In the genomic region with DNA sequence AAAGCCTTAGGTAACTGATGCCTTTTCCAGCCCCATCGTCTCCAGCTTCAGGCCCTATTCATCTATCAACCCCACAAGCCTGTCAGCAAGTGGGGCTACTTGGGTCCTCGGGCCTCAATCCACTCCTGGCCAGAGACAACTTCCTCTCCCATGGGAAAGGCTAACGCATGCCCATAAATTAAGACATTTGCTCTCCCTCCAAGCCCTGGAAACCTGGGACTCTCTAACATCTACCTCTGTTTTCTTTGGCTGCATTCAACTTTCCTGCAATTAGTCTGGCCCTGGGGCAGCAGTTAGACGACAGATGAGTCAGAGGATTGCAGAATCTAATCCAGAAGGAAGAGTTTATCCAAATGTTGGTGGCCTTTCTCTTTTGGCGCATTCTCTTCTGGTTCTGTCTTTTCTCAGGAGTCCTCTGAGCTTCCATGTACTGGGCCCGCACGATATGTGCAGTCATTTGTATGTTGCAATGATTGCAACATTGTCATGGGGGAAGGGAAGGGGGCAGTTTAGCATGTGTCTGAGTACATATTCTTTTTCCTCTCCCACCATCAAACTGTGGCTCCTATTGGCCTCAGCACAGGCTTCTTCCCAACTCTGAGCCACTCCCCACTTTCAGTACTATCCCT, we compare ENCODE assay signal across 1 cellular context.
TF ChIP-seq lines count a peak whose summit lies in the region.

No MANE protein-coding gene starts in this region.

TF ChIP-seq in HEK293, 187 proteins besides CTCF, POLR2A, EP300 and RAD21 (continued from another document and continues in another):
- TF ChIP-seq, protein P1, sequence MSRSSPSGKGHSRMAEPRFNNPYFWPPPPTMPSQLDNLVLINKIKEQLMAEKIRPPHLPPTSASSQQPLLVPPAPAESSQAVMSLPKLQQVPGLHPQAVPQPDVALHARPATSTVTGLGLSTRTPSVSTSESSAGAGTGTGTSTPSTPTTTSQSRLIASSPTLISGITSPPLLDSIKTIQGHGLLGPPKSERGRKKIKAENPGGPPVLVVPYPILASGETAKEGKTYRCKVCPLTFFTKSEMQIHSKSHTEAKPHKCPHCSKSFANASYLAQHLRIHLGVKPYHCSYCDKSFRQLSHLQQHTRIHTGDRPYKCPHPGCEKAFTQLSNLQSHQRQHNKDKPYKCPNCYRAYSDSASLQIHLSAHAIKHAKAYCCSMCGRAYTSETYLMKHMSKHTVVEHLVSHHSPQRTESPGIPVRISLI (tag by site-specific recombination; IDR thresholded peaks at IDR 0.05): no peak
- TF ChIP-seq ZNF544 (tag by site-specific recombination; IDR thresholded peaks at IDR 0.05) (no peak), FEZF1 (tag by site-specific recombination; IDR thresholded peaks at IDR 0.05) (peak; percentile 96), ZNF366 (tag by site-specific recombination; conservative IDR thresholded peaks at IDR 0.05) (0 out of 2 replicates have a peak, but pooled peaks have one; percentile 43), SALL2 (tag by site-specific recombination; IDR thresholded peaks at IDR 0.05; ENCODE audit: borderline replicate concordance) (no peak), ZNF707 (tag by site-specific recombination; IDR thresholded peaks at IDR 0.05) (no peak), ZNF48 (tag by site-specific recombination; IDR thresholded peaks at IDR 0.05) (no peak), ZNF621 (tag by site-specific recombination; IDR thresholded peaks at IDR 0.05) (no peak), ZNF133 (tag by site-specific recombination; IDR thresholded peaks at IDR 0.05) (no peak; the same call in 1 of the 2 replicates), TRIM28 (IDR thresholded peaks at IDR 0.05; ENCODE audit: borderline replicate concordance, low read length) (no peak), ZNF350 (tag by site-specific recombination; IDR thresholded peaks at IDR 0.05) (no peak), ZNF175 (tag by site-specific recombination; IDR thresholded peaks at IDR 0.05) (no peak), GFI1B (tag by site-specific recombination; IDR thresholded peaks at IDR 0.05) (no peak), ZNF558 (tag by site-specific recombination; IDR thresholded peaks at IDR 0.05) (peak; percentile 59; the same call in 1 of the 2 replicates)
- TF ChIP-seq, protein P2, sequence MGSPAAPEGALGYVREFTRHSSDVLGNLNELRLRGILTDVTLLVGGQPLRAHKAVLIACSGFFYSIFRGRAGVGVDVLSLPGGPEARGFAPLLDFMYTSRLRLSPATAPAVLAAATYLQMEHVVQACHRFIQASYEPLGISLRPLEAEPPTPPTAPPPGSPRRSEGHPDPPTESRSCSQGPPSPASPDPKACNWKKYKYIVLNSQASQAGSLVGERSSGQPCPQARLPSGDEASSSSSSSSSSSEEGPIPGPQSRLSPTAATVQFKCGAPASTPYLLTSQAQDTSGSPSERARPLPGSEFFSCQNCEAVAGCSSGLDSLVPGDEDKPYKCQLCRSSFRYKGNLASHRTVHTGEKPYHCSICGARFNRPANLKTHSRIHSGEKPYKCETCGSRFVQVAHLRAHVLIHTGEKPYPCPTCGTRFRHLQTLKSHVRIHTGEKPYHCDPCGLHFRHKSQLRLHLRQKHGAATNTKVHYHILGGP (tag by site-specific recombination; IDR thresholded peaks at IDR 0.05): peak; percentile 77
- TF ChIP-seq, protein P3, sequence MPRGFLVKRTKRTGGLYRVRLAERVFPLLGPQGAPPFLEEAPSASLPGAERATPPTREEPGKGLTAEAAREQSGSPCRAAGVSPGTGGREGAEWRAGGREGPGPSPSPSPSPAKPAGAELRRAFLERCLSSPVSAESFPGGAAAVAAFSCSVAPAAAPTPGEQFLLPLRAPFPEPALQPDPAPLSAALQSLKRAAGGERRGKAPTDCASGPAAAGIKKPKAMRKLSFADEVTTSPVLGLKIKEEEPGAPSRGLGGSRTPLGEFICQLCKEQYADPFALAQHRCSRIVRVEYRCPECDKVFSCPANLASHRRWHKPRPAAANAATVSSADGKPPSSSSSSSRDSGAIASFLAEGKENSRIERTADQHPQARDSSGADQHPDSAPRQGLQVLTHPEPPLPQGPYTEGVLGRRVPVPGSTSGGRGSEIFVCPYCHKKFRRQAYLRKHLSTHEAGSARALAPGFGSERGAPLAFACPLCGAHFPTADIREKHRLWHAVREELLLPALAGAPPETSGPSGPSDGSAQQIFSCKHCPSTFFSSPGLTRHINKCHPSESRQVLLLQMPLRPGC (tag by site-specific recombination; IDR thresholded peaks at IDR 0.05): peak; percentile 82
- TF ChIP-seq, protein P4, sequence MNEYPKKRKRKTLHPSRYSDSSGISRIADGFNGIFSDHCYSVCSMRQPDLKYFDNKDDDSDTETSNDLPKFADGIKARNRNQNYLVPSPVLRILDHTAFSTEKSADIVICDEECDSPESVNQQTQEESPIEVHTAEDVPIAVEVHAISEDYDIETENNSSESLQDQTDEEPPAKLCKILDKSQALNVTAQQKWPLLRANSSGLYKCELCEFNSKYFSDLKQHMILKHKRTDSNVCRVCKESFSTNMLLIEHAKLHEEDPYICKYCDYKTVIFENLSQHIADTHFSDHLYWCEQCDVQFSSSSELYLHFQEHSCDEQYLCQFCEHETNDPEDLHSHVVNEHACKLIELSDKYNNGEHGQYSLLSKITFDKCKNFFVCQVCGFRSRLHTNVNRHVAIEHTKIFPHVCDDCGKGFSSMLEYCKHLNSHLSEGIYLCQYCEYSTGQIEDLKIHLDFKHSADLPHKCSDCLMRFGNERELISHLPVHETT (tag by site-specific recombination; IDR thresholded peaks at IDR 0.05): peak; percentile 94
- TF ChIP-seq, protein P5, sequence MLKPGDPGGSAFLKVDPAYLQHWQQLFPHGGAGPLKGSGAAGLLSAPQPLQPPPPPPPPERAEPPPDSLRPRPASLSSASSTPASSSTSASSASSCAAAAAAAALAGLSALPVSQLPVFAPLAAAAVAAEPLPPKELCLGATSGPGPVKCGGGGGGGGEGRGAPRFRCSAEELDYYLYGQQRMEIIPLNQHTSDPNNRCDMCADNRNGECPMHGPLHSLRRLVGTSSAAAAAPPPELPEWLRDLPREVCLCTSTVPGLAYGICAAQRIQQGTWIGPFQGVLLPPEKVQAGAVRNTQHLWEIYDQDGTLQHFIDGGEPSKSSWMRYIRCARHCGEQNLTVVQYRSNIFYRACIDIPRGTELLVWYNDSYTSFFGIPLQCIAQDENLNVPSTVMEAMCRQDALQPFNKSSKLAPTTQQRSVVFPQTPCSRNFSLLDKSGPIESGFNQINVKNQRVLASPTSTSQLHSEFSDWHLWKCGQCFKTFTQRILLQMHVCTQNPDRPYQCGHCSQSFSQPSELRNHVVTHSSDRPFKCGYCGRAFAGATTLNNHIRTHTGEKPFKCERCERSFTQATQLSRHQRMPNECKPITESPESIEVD (tag by site-specific recombination; IDR thresholded peaks at IDR 0.05): no peak; the same call in 1 of the 2 replicates
- TF ChIP-seq, protein P6, sequence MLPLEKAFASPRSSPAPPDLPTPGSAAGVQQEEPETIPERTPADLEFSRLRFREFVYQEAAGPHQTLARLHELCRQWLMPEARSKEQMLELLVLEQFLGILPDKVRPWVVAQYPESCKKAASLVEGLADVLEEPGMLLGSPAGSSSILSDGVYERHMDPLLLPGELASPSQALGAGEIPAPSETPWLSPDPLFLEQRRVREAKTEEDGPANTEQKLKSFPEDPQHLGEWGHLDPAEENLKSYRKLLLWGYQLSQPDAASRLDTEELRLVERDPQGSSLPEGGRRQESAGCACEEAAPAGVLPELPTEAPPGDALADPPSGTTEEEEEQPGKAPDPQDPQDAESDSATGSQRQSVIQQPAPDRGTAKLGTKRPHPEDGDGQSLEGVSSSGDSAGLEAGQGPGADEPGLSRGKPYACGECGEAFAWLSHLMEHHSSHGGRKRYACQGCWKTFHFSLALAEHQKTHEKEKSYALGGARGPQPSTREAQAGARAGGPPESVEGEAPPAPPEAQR (tag by site-specific recombination; IDR thresholded peaks at IDR 0.05): 0 out of 2 replicates have a peak, but pooled peaks have one; percentile 18
- TF ChIP-seq, protein P7, sequence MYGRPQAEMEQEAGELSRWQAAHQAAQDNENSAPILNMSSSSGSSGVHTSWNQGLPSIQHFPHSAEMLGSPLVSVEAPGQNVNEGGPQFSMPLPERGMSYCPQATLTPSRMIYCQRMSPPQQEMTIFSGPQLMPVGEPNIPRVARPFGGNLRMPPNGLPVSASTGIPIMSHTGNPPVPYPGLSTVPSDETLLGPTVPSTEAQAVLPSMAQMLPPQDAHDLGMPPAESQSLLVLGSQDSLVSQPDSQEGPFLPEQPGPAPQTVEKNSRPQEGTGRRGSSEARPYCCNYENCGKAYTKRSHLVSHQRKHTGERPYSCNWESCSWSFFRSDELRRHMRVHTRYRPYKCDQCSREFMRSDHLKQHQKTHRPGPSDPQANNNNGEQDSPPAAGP (tag by site-specific recombination; IDR thresholded peaks at IDR 0.05): peak; percentile 72; the same call in 1 of the 2 replicates
- TF ChIP-seq, protein P8, sequence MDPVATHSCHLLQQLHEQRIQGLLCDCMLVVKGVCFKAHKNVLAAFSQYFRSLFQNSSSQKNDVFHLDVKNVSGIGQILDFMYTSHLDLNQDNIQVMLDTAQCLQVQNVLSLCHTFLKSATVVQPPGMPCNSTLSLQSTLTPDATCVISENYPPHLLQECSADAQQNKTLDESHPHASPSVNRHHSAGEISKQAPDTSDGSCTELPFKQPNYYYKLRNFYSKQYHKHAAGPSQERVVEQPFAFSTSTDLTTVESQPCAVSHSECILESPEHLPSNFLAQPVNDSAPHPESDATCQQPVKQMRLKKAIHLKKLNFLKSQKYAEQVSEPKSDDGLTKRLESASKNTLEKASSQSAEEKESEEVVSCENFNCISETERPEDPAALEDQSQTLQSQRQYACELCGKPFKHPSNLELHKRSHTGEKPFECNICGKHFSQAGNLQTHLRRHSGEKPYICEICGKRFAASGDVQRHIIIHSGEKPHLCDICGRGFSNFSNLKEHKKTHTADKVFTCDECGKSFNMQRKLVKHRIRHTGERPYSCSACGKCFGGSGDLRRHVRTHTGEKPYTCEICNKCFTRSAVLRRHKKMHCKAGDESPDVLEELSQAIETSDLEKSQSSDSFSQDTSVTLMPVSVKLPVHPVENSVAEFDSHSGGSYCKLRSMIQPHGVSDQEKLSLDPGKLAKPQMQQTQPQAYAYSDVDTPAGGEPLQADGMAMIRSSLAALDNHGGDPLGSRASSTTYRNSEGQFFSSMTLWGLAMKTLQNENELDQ (tag by site-specific recombination; IDR thresholded peaks at IDR 0.05; ENCODE audit: low read depth): no peak
- TF ChIP-seq, protein P9, sequence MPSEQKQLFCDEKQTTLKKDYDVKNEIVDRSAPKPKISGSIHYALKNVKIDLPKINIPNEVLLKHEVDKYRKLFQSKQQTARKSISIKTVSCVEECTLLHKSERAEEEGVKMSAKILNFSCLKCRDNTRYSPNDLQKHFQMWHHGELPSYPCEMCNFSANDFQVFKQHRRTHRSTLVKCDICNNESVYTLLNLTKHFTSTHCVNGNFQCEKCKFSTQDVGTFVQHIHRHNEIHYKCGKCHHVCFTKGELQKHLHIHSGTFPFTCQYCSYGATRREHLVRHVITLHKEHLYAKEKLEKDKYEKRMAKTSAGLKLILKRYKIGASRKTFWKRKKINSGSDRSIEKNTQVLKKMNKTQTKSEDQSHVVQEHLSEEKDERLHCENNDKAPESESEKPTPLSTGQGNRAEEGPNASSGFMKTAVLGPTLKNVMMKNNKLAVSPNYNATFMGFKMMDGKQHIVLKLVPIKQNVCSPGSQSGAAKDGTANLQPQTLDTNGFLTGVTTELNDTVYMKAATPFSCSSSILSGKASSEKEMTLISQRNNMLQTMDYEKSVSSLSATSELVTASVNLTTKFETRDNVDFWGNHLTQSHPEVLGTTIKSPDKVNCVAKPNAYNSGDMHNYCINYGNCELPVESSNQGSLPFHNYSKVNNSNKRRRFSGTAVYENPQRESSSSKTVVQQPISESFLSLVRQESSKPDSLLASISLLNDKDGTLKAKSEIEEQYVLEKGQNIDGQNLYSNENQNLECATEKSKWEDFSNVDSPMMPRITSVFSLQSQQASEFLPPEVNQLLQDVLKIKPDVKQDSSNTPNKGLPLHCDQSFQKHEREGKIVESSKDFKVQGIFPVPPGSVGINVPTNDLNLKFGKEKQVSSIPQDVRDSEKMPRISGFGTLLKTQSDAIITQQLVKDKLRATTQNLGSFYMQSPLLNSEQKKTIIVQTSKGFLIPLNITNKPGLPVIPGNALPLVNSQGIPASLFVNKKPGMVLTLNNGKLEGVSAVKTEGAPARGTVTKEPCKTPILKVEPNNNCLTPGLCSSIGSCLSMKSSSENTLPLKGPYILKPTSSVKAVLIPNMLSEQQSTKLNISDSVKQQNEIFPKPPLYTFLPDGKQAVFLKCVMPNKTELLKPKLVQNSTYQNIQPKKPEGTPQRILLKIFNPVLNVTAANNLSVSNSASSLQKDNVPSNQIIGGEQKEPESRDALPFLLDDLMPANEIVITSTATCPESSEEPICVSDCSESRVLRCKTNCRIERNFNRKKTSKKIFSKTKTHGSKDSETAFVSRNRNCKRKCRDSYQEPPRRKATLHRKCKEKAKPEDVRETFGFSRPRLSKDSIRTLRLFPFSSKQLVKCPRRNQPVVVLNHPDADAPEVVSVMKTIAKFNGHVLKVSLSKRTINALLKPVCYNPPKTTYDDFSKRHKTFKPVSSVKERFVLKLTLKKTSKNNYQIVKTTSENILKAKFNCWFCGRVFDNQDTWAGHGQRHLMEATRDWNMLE (tag by site-specific recombination; conservative IDR thresholded peaks at IDR 0.05; ENCODE audit: low read depth): peak; percentile 64; the same call in 1 of the 2 replicates
- TF ChIP-seq, protein P10, sequence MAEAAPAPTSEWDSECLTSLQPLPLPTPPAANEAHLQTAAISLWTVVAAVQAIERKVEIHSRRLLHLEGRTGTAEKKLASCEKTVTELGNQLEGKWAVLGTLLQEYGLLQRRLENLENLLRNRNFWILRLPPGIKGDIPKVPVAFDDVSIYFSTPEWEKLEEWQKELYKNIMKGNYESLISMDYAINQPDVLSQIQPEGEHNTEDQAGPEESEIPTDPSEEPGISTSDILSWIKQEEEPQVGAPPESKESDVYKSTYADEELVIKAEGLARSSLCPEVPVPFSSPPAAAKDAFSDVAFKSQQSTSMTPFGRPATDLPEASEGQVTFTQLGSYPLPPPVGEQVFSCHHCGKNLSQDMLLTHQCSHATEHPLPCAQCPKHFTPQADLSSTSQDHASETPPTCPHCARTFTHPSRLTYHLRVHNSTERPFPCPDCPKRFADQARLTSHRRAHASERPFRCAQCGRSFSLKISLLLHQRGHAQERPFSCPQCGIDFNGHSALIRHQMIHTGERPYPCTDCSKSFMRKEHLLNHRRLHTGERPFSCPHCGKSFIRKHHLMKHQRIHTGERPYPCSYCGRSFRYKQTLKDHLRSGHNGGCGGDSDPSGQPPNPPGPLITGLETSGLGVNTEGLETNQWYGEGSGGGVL (tag by site-specific recombination; IDR thresholded peaks at IDR 0.05): peak; percentile 72
